ENCODE assay signal across 7 cellular contexts in the genomic region with DNA sequence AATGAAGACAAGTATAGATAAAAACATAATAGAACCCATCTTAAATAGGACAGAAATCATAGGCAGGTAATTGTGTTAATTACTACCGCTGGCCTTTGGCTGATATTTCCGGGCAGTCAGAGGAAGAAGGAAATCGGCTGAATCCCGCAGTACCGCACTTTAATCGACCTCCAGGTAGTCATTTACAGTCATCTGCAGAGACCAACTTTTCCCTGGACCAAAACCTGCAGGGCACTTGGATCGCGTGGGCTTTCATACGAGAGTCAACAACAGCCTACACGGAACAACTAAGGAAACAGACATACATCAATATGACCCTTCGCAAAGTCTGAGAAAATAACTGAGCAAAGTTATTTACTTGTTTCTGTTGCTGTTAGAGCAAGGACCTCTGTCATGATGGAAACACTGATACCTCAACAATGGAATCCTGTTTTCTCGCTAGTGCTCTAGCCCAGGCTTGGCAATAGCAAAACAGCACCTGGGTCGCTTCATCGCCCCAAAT. TPM values are rescaled to one million over a fixed set of nuclear protein-coding genes. Genes with fewer than 3 reads are reported as not detected.
A peak's percentile ranks its signal among the peaks of the same experiment; 100 is the strongest.
DNase-seq lines count a peak whose midpoint lies in the region; ATAC-seq and TF ChIP-seq lines count a peak whose summit lies in the region.

No MANE protein-coding gene starts in this region.

- DNase-seq in Kasumi-1 (lab: John Stamatoyannopoulos, UW), result peak; percentile 20 to 56
- DNase-seq in astrocyte of the cerebellum (ENCODE audit: low read depth), result no peak
- peak; percentile 47 for DNase-seq in left lobe of liver (ENCODE audit: low spot score)
- no peak for DNase-seq in effector CD4-positive, alpha-beta T cell

- H3K27ac ChIP-seq in temporal lobe (ENCODE audit: low read depth, low read length), result peak overlapping the region; percentile 99

- ATAC-seq in left lobe of liver (peak; percentile 0), GM19463 (IDR thresholded peaks at IDR 0.05; ENCODE audit: unreplicated experiment) (no peak)

- TF ChIP-seq CTCF in GM12875 (IDR thresholded peaks at IDR 0.05; ENCODE audit: borderline replicate concordance, insufficient read depth, low read depth, low read length) (no peak), astrocyte of the cerebellum (IDR thresholded peaks at IDR 0.05; ENCODE audit: low read depth, low read length, missing control alignments) (no peak)

- peak overlapping the region; percentile 92 for H3K4me3 ChIP-seq in GM12875 (ENCODE audit: low read depth, low read length)
- peak overlapping the region; percentile 95 for H3K4me3 ChIP-seq in astrocyte of the cerebellum (ENCODE audit: low read depth, low read length)

- in situ Hi-C loops in astrocyte of the cerebellum (cut with HindIII; ENCODE audit: low sequenced_read_pairs), result no loop called here

RNA-seq across cellular contexts. Expression of a gene that starts 0.7 kb away (rescaled TPM):
- total RNA-seq in left lobe of liver (6.5 TPM), temporal lobe (9.1 TPM)

RNA-seq across cellular contexts. Expression of a gene that starts 1.0 kb away (rescaled TPM):
- total RNA-seq in left lobe of liver (16.2 TPM), temporal lobe (199 TPM)

RNA-seq across cellular contexts. Expression of a gene that starts 54.4 kb away (rescaled TPM):
- total RNA-seq in left lobe of liver, result 5.0 TPM
- 54.3 TPM for total RNA-seq in temporal lobe

Comparison
In these comparisons a context has a peak if more than half of its experiments do, and no peak if none do; other contexts are left out.
1. DNase-seq: peak in Kasumi-1 (2 of 2) and left lobe of liver (single experiment); none in astrocyte of the cerebellum (single experiment) and effector CD4-positive, alpha-beta T cell (single experiment).
2. RNA of a gene that starts 1.0 kb away (total RNA-seq): 199 TPM in temporal lobe (single experiment); 16.2 TPM in left lobe of liver (single experiment); every median in the first group is over 10 times any median in the second.